Comparison of ENCODE assay signal across 9 cellular contexts in genomic region chr22:37284807-37285355, GRCh38. TPM values are rescaled to one million over a fixed set of nuclear protein-coding genes. Genes with fewer than 3 reads are reported as not detected.
DNase-seq lines count a peak whose midpoint lies in the region; ATAC-seq and TF ChIP-seq lines count a peak whose summit lies in the region.
"Had no signal": no experiment of that assay in that cellular context is flagged by ENCODE, and none has a peak within 500 bp of the region (broad histone marks: within the 10 kb centered on the region; RNA-seq: fewer than 3 reads in every experiment).

No MANE protein-coding gene starts in this region.

- DNase-seq in T-helper 2 cell treated with Interferon-gamma antibody and Interleukin-4, amounts not matched to agents 5 μg/mL and 100 μg/mL, for 36 hours (ENCODE audit: low spot score): no peak
- peak in 2 of 3 donors; percentile 28 to 39 for DNase-seq in effector memory CD4-positive, alpha-beta T cell
- DNase-seq in sciatic nerve (ENCODE audit: low spot score) (no peak), mesothelial cell of epicardium (ENCODE audit: low spot score in 2 of 2, unreplicated experiment in 2 of 2) (no peak), progenitor cell of endocrine pancreas (ENCODE audit: low spot score, unreplicated experiment) (no peak)

- intact Hi-C loops in sciatic nerve (cut with DNase I): no loop called here

- peaks cover 13% of the 10 kb centered on the region for H3K36me3 ChIP-seq in effector memory CD4-positive, alpha-beta T cell (ENCODE audit: control insufficient read depth, insufficient read depth, low read length)

- no peaks in the 10 kb centered on the region for H3K27me3 ChIP-seq in effector memory CD4-positive, alpha-beta T cell (replicated peaks; ENCODE audit: control insufficient read depth, insufficient read depth, low read length, poor library complexity, severe bottlenecking)

- H3K4me1 Mint-ChIP-seq in T-helper 2 cell treated with Interferon-gamma antibody and Interleukin-4, amounts not matched to agents 5 μg/mL and 100 μg/mL, for 36 hours (ENCODE audit: low read depth): peaks cover 64% of the 10 kb centered on the region
- no peaks in the 10 kb centered on the region for H3K4me1 Mint-ChIP-seq in mesothelial cell of epicardium
- H3K4me1 Mint-ChIP-seq in progenitor cell of endocrine pancreas (ENCODE audit: low read depth): no peaks in the 10 kb centered on the region

- H3K27ac Mint-ChIP-seq in T-helper 2 cell treated with Interferon-gamma antibody and Interleukin-4, amounts not matched to agents 5 μg/mL and 100 μg/mL, for 36 hours: peak overlapping the region; percentile 98
- H3K27ac Mint-ChIP-seq in mesothelial cell of epicardium: no peak overlapping the region
- H3K27ac Mint-ChIP-seq in progenitor cell of endocrine pancreas: no peak overlapping the region

- TF ChIP-seq CTCF in mesothelial cell of epicardium (IDR thresholded peaks at IDR 0.05; ENCODE audit: unreplicated experiment) (no peak), progenitor cell of endocrine pancreas (IDR thresholded peaks at IDR 0.05; ENCODE audit: unreplicated experiment) (no peak)

- H3K27me3 Mint-ChIP-seq in T-helper 2 cell treated with Interferon-gamma antibody and Interleukin-4, amounts not matched to agents 5 μg/mL and 100 μg/mL, for 36 hours (ENCODE audit: low read depth): no peaks in the 10 kb centered on the region
- H3K27me3 Mint-ChIP-seq in mesothelial cell of epicardium (ENCODE audit: low read depth): peaks cover 46% of the 10 kb centered on the region
- peaks cover 44% of the 10 kb centered on the region for H3K27me3 Mint-ChIP-seq in progenitor cell of endocrine pancreas

- H3K4me3 ChIP-seq in effector memory CD4-positive, alpha-beta T cell (ENCODE audit: insufficient read depth, low read depth, low read length, poor library complexity, severe bottlenecking): peak overlapping the region; percentile 86

- H3K36me3 Mint-ChIP-seq in T-helper 2 cell treated with Interferon-gamma antibody and Interleukin-4, amounts not matched to agents 5 μg/mL and 100 μg/mL, for 36 hours (ENCODE audit: low read depth): peaks cover 55% of the 10 kb centered on the region
- H3K36me3 Mint-ChIP-seq in mesothelial cell of epicardium (no peaks in the 10 kb centered on the region), progenitor cell of endocrine pancreas (ENCODE audit: insufficient read depth) (no peaks in the 10 kb centered on the region)

- H3K27ac ChIP-seq in effector memory CD4-positive, alpha-beta T cell (ENCODE audit: insufficient read depth, low read length, poor library complexity, severe bottlenecking): peak overlapping the region; percentile 87

- peaks cover 32% of the 10 kb centered on the region for H3K4me1 ChIP-seq in effector memory CD4-positive, alpha-beta T cell (ENCODE audit: control insufficient read depth, insufficient read depth, low read length, poor library complexity, severe bottlenecking)

- no peaks in the 10 kb centered on the region for H3K9me3 ChIP-seq in effector memory CD4-positive, alpha-beta T cell (ENCODE audit: control insufficient read depth, low read length)

- no peaks in the 10 kb centered on the region for H3K9me3 Mint-ChIP-seq in T-helper 2 cell treated with Interferon-gamma antibody and Interleukin-4, amounts not matched to agents 5 μg/mL and 100 μg/mL, for 36 hours
- H3K9me3 Mint-ChIP-seq in mesothelial cell of epicardium (no peaks in the 10 kb centered on the region), progenitor cell of endocrine pancreas (ENCODE audit: low read depth) (no peaks in the 10 kb centered on the region)

- ATAC-seq in GM21423 (IDR thresholded peaks at IDR 0.05; ENCODE audit: unreplicated experiment) (peak; percentile 38), sciatic nerve (peak; percentile 91), GM18909 (IDR thresholded peaks at IDR 0.05; ENCODE audit: poor library complexity, unreplicated experiment) (no peak), HG03442 (IDR thresholded peaks at IDR 0.05; ENCODE audit: unreplicated experiment) (no peak)

- peak overlapping the region; percentile 97 for H3K4me3 Mint-ChIP-seq in T-helper 2 cell treated with Interferon-gamma antibody and Interleukin-4, amounts not matched to agents 5 μg/mL and 100 μg/mL, for 36 hours
- H3K4me3 Mint-ChIP-seq in mesothelial cell of epicardium: no peak overlapping the region
- H3K4me3 Mint-ChIP-seq in progenitor cell of endocrine pancreas (ENCODE audit: low read depth): no peak overlapping the region

RNA-seq across cellular contexts. Expression of gene CYTH4, which starts 2.6 kb away (rescaled TPM):
- total RNA-seq in sciatic nerve (40.0 TPM), mesothelial cell of epicardium (0.11 TPM in 1 of 3 replicates, not detected in the others), progenitor cell of endocrine pancreas (not detected in 2 replicates)
- total RNA-seq: LHCN-M2 had no signal

RNA-seq across cellular contexts. Expression of gene RAC2, which starts 40.8 kb away (rescaled TPM):
- 18.9 TPM for total RNA-seq in sciatic nerve
- 6.3 to 6.5 TPM (median 6.4 TPM) in 3 replicates for total RNA-seq in mesothelial cell of epicardium
- 1.7 and 1.9 TPM in 2 replicates for total RNA-seq in progenitor cell of endocrine pancreas

Comparison
In these comparisons a context has a peak if more than half of its experiments do, and no peak if none do; other contexts are left out.
1. ATAC-seq: peak in GM21423 (single experiment) and sciatic nerve (single experiment); none in GM18909 (single experiment) and HG03442 (single experiment).
2. DNase-seq: peak in effector memory CD4-positive, alpha-beta T cell (2 of 3); none in T-helper 2 cell treated with Interferon-gamma antibody and Interleukin-4, amounts not matched to agents 5 μg/mL and 100 μg/mL, for 36 hours (single experiment), sciatic nerve (single experiment), mesothelial cell of epicardium (0 of 2) and progenitor cell of endocrine pancreas (single experiment).
3. RNA of gene CYTH4, which starts 2.6 kb away (total RNA-seq): 40.0 TPM in sciatic nerve (single experiment); not detected in progenitor cell of endocrine pancreas and 0.11 TPM in mesothelial cell of epicardium; every median in the first group is over 10 times any median in the second.